ENCODE assay signal across 1 cellular context in genomic region chr15:58506787-58507671, GRCh38.
TF ChIP-seq lines count a peak whose summit lies in the region.

No MANE protein-coding gene starts in this region.

TF ChIP-seq in HCT116, 20 proteins besides CTCF, POLR2A, EP300 and RAD21 (continued from another document):
- no peak for TF ChIP-seq ZBTB33 (IDR thresholded peaks at IDR 0.05; ENCODE audit: extremely low read depth, insufficient replicate concordance, low read length)
- TF ChIP-seq SRF (IDR thresholded peaks at IDR 0.05; ENCODE audit: low read depth), result no peak
- no peak for TF ChIP-seq YY1 (IDR thresholded peaks at IDR 0.05; ENCODE audit: extremely low read depth, insufficient replicate concordance, low read depth, low read length)
- TF ChIP-seq EGR1 (IDR thresholded peaks at IDR 0.05; ENCODE audit: low read depth), result no peak
- no peak for TF ChIP-seq POLR2AphosphoS5 (IDR thresholded peaks at IDR 0.05; ENCODE audit: low read depth, low read length)
- TF ChIP-seq TCF7L2 (IDR thresholded peaks at IDR 0.05; ENCODE audit: borderline replicate concordance, extremely low read depth, insufficient read depth, insufficient read length), result no peak
- no peak for TF ChIP-seq SP1 (IDR thresholded peaks at IDR 0.05; ENCODE audit: low read depth)
- TF ChIP-seq CBX3 (IDR thresholded peaks at IDR 0.05; ENCODE audit: low read depth), result no peak
